8 cellular contexts compared by ENCODE assay signal in genomic region chr1:180912211-180912800, GRCh38. TPM values are rescaled to one million over a fixed set of nuclear protein-coding genes. Genes with fewer than 3 reads are reported as not detected.
DNase-seq lines count a peak whose midpoint lies in the region; ATAC-seq and TF ChIP-seq lines count a peak whose summit lies in the region.

No MANE protein-coding gene starts in this region.

- no peak overlapping the region for H3K27ac Mint-ChIP-seq in activated CD4-positive, alpha-beta T cell treated with anti-CD3 and anti-CD28 coated beads, Interleukin-2, amount 10 ng/mL, durations not matched to agents 7 days and 5 days
- H3K27ac Mint-ChIP-seq in activated T-helper 2 cell treated with anti-CD3 and anti-CD28 coated beads, Interferon-gamma antibody, Interleukin-2, Interleukin-4, amounts not matched to agents 10 μg/mL and 5 μg/mL and 100 μg/mL, durations not matched to agents 14 hours and 24 hours and 36 hours = no peak overlapping the region

- TF ChIP-seq CTCF in right atrium auricular region (IDR thresholded peaks at IDR 0.05) = no peak
- TF ChIP-seq CTCF in retinal pigment epithelial cell (conservative IDR thresholded peaks at IDR 0.05; ENCODE audit: low read depth, low read length) = no peak

- H3K27me3 ChIP-seq in right atrium auricular region = no peaks in the 10 kb centered on the region

- no peaks in the 10 kb centered on the region for H3K9me3 Mint-ChIP-seq in activated CD4-positive, alpha-beta T cell treated with anti-CD3 and anti-CD28 coated beads, Interleukin-2, amount 10 ng/mL, durations not matched to agents 7 days and 5 days
- no peaks in the 10 kb centered on the region for H3K9me3 Mint-ChIP-seq in activated T-helper 2 cell treated with anti-CD3 and anti-CD28 coated beads, Interferon-gamma antibody, Interleukin-2, Interleukin-4, amounts not matched to agents 10 μg/mL and 5 μg/mL and 100 μg/mL, durations not matched to agents 14 hours and 24 hours and 36 hours

- peaks cover 11% of the 10 kb centered on the region for H3K36me3 ChIP-seq in right atrium auricular region

- no peaks in the 10 kb centered on the region for H3K36me3 Mint-ChIP-seq in activated CD4-positive, alpha-beta T cell treated with anti-CD3 and anti-CD28 coated beads, Interleukin-2, amount 10 ng/mL, durations not matched to agents 7 days and 5 days (ENCODE audit: low read depth)
- H3K36me3 Mint-ChIP-seq in activated T-helper 2 cell treated with anti-CD3 and anti-CD28 coated beads, Interferon-gamma antibody, Interleukin-2, Interleukin-4, amounts not matched to agents 10 μg/mL and 5 μg/mL and 100 μg/mL, durations not matched to agents 14 hours and 24 hours and 36 hours (ENCODE audit: low read depth) = no peaks in the 10 kb centered on the region

- peak overlapping the region; percentile 92 for H3K27ac ChIP-seq in right atrium auricular region

- no peak for DNase-seq in activated CD4-positive, alpha-beta T cell treated with anti-CD3 and anti-CD28 coated beads, Interleukin-2, amount 10 ng/mL, durations not matched to agents 7 days and 5 days
- no peak for DNase-seq in activated CD4-positive, alpha-beta T cell treated with anti-CD3 and anti-CD28 coated beads for 4 hours
- no peak for DNase-seq in activated T-helper 2 cell treated with anti-CD3 and anti-CD28 coated beads, Interferon-gamma antibody, Interleukin-2, Interleukin-4, amounts not matched to agents 10 μg/mL and 5 μg/mL and 100 μg/mL, durations not matched to agents 14 hours and 24 hours and 36 hours (ENCODE audit: low spot score)
- DNase-seq in right atrium auricular region (ENCODE audit: low spot score) (no peak), retinal pigment epithelial cell (ENCODE audit: low read depth) (no peak), NCI-H1105 treated with DMSO at 0.1 percent for 48 hours (lab: John Stamatoyannopoulos, UW) (no peak), OCI-M2 (lab: John Stamatoyannopoulos, UW; ENCODE audit: unreplicated experiment) (no peak)

- peak overlapping the region; percentile 54 for H3K4me3 Mint-ChIP-seq in activated CD4-positive, alpha-beta T cell treated with anti-CD3 and anti-CD28 coated beads, Interleukin-2, amount 10 ng/mL, durations not matched to agents 7 days and 5 days
- H3K4me3 Mint-ChIP-seq in activated T-helper 2 cell treated with anti-CD3 and anti-CD28 coated beads, Interferon-gamma antibody, Interleukin-2, Interleukin-4, amounts not matched to agents 10 μg/mL and 5 μg/mL and 100 μg/mL, durations not matched to agents 14 hours and 24 hours and 36 hours (ENCODE audit: low read depth) = peak overlapping the region; percentile 35

- H3K4me1 ChIP-seq in right atrium auricular region = peaks cover 0 to 28% of the 10 kb centered on the region in 2 donors

- intact Hi-C loops in activated T-helper 2 cell treated with anti-CD3 and anti-CD28 coated beads, Interferon-gamma antibody, Interleukin-2, Interleukin-4, amounts not matched to agents 10 μg/mL and 5 μg/mL and 100 μg/mL, durations not matched to agents 14 hours and 24 hours and 36 hours (cut with micrococcal nuclease) = no loop called here

- peaks cover 15% of the 10 kb centered on the region for H3K4me1 Mint-ChIP-seq in activated CD4-positive, alpha-beta T cell treated with anti-CD3 and anti-CD28 coated beads, Interleukin-2, amount 10 ng/mL, durations not matched to agents 7 days and 5 days
- H3K4me1 Mint-ChIP-seq in activated T-helper 2 cell treated with anti-CD3 and anti-CD28 coated beads, Interferon-gamma antibody, Interleukin-2, Interleukin-4, amounts not matched to agents 10 μg/mL and 5 μg/mL and 100 μg/mL, durations not matched to agents 14 hours and 24 hours and 36 hours (ENCODE audit: low read depth) = peaks cover 10% of the 10 kb centered on the region

- H3K4me3 ChIP-seq in right atrium auricular region = peak overlapping the region; percentile 58 to 73
- peak overlapping the region; percentile 44 for H3K4me3 ChIP-seq in retinal pigment epithelial cell (ENCODE audit: low read length)

- no peak for ATAC-seq in GM21390 (IDR thresholded peaks at IDR 0.05; ENCODE audit: unreplicated experiment)

- H3K9me3 ChIP-seq in right atrium auricular region = no peaks in the 10 kb centered on the region

- POLR2A ChIA-PET in activated CD4-positive, alpha-beta T cell treated with anti-CD3 and anti-CD28 coated beads, Interleukin-2, amount 10 ng/mL, durations not matched to agents 7 days and 5 days (lab: Charles Lee) = no interaction called here

- CTCF ChIA-PET in activated CD4-positive, alpha-beta T cell treated with anti-CD3 and anti-CD28 coated beads, Interleukin-2, amount 10 ng/mL, durations not matched to agents 7 days and 5 days (lab: Charles Lee) = interaction anchor here (1.1 kb wide), 2 partner anchors 13 to 396 kb away, joined by 3 to 5 read pairs; no protein-coding TSS in a partner anchor

- peaks cover 35% of the 10 kb centered on the region for H3K27me3 Mint-ChIP-seq in activated CD4-positive, alpha-beta T cell treated with anti-CD3 and anti-CD28 coated beads, Interleukin-2, amount 10 ng/mL, durations not matched to agents 7 days and 5 days
- peaks cover 40% of the 10 kb centered on the region for H3K27me3 Mint-ChIP-seq in activated T-helper 2 cell treated with anti-CD3 and anti-CD28 coated beads, Interferon-gamma antibody, Interleukin-2, Interleukin-4, amounts not matched to agents 10 μg/mL and 5 μg/mL and 100 μg/mL, durations not matched to agents 14 hours and 24 hours and 36 hours (ENCODE audit: low read depth)

RNA-seq across cellular contexts. Expression of gene KIAA1614, which starts 0.4 kb away (rescaled TPM):
- total RNA-seq in activated CD4-positive, alpha-beta T cell treated with anti-CD3 and anti-CD28 coated beads, Interleukin-2, amount 10 ng/mL, durations not matched to agents 7 days and 5 days = under 1 TPM; 0.22 to 0.33 TPM
- total RNA-seq in activated T-helper 2 cell treated with anti-CD3 and anti-CD28 coated beads, Interferon-gamma antibody, Interleukin-2, Interleukin-4, amounts not matched to agents 10 μg/mL and 5 μg/mL and 100 μg/mL, durations not matched to agents 14 hours and 24 hours and 36 hours = 0.09 and 0.14 TPM in 2 replicates
- 10 to 100 TPM in 1 of 2 donors, 1 to 10 TPM in 1; 9.1 to 11.0 TPM for total RNA-seq in right atrium auricular region
